Comparison of ENCODE assay signal across 8 cellular contexts in genomic region chr2:98412751-98413445, GRCh38. TPM values are rescaled to one million over a fixed set of nuclear protein-coding genes. Genes with fewer than 3 reads are reported as not detected.
DNase-seq lines count a peak whose midpoint lies in the region; ATAC-seq and TF ChIP-seq lines count a peak whose summit lies in the region.

No MANE protein-coding gene starts in this region.

- H3K4me1 Mint-ChIP-seq in CD14-positive monocyte: peaks cover 3% of the 10 kb centered on the region

- H3K4me3 ChIP-seq in KMS-11 (IDR thresholded peaks at IDR 0.05; ENCODE audit: insufficient read depth, low read depth, low read length): no peak overlapping the region

- H2AFZ ChIP-seq in KMS-11 (ENCODE audit: low read depth): peak overlapping the region; percentile 55; the same call in 1 of the 2 replicates

- H3K79me2 ChIP-seq in KMS-11 (ENCODE audit: insufficient read depth, low read depth): no peaks in the 10 kb centered on the region

- no peaks in the 10 kb centered on the region for H3K36me3 Mint-ChIP-seq in CD14-positive monocyte

- H3K27ac Mint-ChIP-seq in CD14-positive monocyte: no peak overlapping the region

- H3K9ac ChIP-seq in KMS-11: no peak overlapping the region

- H3K27ac ChIP-seq in KMS-11: no peak overlapping the region

- intact Hi-C loops in CD14-positive monocyte (cut with micrococcal nuclease): loop anchor here (2.0 to 5.0 kb wide), 2 partner anchors 104 to 106 kb away; no protein-coding TSS in a partner anchor

- ATAC-seq in GM19463 (IDR thresholded peaks at IDR 0.05; ENCODE audit: unreplicated experiment): peak; percentile 62

- H3K36me3 ChIP-seq in KMS-11 (ENCODE audit: insufficient read depth): no peaks in the 10 kb centered on the region

- no peaks in the 10 kb centered on the region for H3K27me3 ChIP-seq in KMS-11 (ENCODE audit: insufficient read depth, low read depth)

- H3K27me3 Mint-ChIP-seq in CD14-positive monocyte (ENCODE audit: low read depth in 3 of 3): peaks cover 0 to 7% (median 3%) of the 10 kb centered on the region in 3 donors

- DNase-seq in CD14-positive monocyte (ENCODE audit: low spot score): no peak
- peak; percentile 44 to 51 for DNase-seq in SHP77 (lab: John Stamatoyannopoulos, UW)
- peak; percentile 18 for DNase-seq in activated T-helper 9 cell treated with anti-CD3 and anti-CD28 coated beads, Interleukin-2, amount 50 U/mL, for 16 hours (ENCODE audit: low read depth)
- peak; percentile 60 for DNase-seq in glomerular endothelial cell (ENCODE audit: extremely low read depth, low read depth, low spot score)
- DNase-seq in retina: peak; percentile 47
- DNase-seq in NCI-H128 (lab: John Stamatoyannopoulos, UW; ENCODE audit: unreplicated experiment): no peak

- TF ChIP-seq CTCF in CD14-positive monocyte (IDR thresholded peaks at IDR 0.05): peak; percentile 82
- peak; percentile 90 for TF ChIP-seq CTCF in KMS-11 (conservative IDR thresholded peaks at IDR 0.05; ENCODE audit: low read depth, low read length)

- H3K4me3 Mint-ChIP-seq in CD14-positive monocyte: no peak overlapping the region

- peaks cover 4 to 8% (median 6%) of the 10 kb centered on the region in 7 donors for H3K9me3 Mint-ChIP-seq in CD14-positive monocyte

- no peaks in the 10 kb centered on the region for H4K20me1 ChIP-seq in KMS-11 (ENCODE audit: insufficient read depth)

- H3K4me1 ChIP-seq in KMS-11 (ENCODE audit: low read depth, poor library complexity, severe bottlenecking): peaks cover 11% of the 10 kb centered on the region

- peak overlapping the region; percentile 7; the same call in 1 of the 2 replicates for H3K4me2 ChIP-seq in KMS-11

RNA-seq across cellular contexts. Expression of gene INPP4A, which starts 31.8 kb away (rescaled TPM):
- polyA plus RNA-seq in CD14-positive monocyte: 10 to 100 TPM; 13.7 to 20.7 TPM
- total RNA-seq in glomerular endothelial cell: 21.9 and 30.6 TPM in 2 replicates

Comparison
In these comparisons a context has a peak if more than half of its experiments do, and no peak if none do; other contexts are left out.
1. DNase-seq: peak in SHP77 (2 of 2), activated T-helper 9 cell treated with anti-CD3 and anti-CD28 coated beads, Interleukin-2, amount 50 U/mL, for 16 hours (single experiment), glomerular endothelial cell (single experiment) and retina (single experiment); none in CD14-positive monocyte (single experiment) and NCI-H128 (single experiment).